Comparison of ENCODE assay signal across 42 cellular contexts in genomic region chr17:58501451-58501850, GRCh38. TPM values are rescaled to one million over a fixed set of nuclear protein-coding genes. Genes with fewer than 3 reads are reported as not detected.
"Had no signal": no experiment of that assay in that cellular context is flagged by ENCODE, and none has a peak within 500 bp of the region (broad histone marks: within the 10 kb centered on the region; RNA-seq: fewer than 3 reads in every experiment).

No MANE protein-coding gene starts in this region.

- H3K27me3 Mint-ChIP-seq: activated naive CD4-positive, alpha-beta T cell treated with anti-CD3 and anti-CD28 coated beads, Interleukin-2, amount 10 ng/mL, durations not matched to agents 7 days and 5 days; activated naive CD4-positive, alpha-beta T cell treated with anti-CD3 and anti-CD28 coated beads, Interleukin-2, amount 50 U/mL, for 24 hours; activated naive CD8-positive, alpha-beta T cell; activated naive CD8-positive, alpha-beta T cell treated with anti-CD3 and anti-CD28 coated beads for 36 hours; activated naive CD8-positive, alpha-beta T cell treated with anti-CD3 and anti-CD28 coated beads, Interleukin-2, amount 10 ng/mL, durations not matched to agents 7 days and 5 days; activated naive CD8-positive, alpha-beta T cell treated with anti-CD3 and anti-CD28 coated beads, Interleukin-2, amount 50 U/mL, for 24 hours; activated T-cell treated with anti-CD3 and anti-CD28 coated beads, Interleukin-2, amount 50 U/mL, for 24 hours; activated T-helper 17 cell treated with anti-CD3 and anti-CD28 coated beads, Interleukin-2, amount 50 U/mL, for 72 hours; central memory CD8-positive, alpha-beta T cell had no signal

- ATAC-seq: activated naive CD4-positive, alpha-beta T cell treated with anti-CD3 and anti-CD28 coated beads, Interleukin-2, amount 50 U/mL, for 72 hours; activated naive CD8-positive, alpha-beta T cell treated with anti-CD3 and anti-CD28 coated beads, Interleukin-2, amount 50 U/mL, for 24 hours; activated T-cell treated with anti-CD3 and anti-CD28 coated beads, Interleukin-2, amount 50 U/mL, for 4 hours; activated T-cell treated with anti-CD3 and anti-CD28 coated beads, Interleukin-2, amount 50 U/mL, for 72 hours; activated T-helper 17 cell treated with anti-CD3 and anti-CD28 coated beads, Interleukin-2, amount 50 U/mL, for 72 hours; body of pancreas had no signal

- H3K27ac ChIP-seq: adrenal gland, ascending aorta, body of pancreas, brain microvascular endothelial cell, breast epithelium, cardiac muscle cell had no signal

- FAIRE-seq: astrocyte, bronchial epithelial cell had no signal

- H3K27ac Mint-ChIP-seq: activated naive CD4-positive, alpha-beta T cell treated with anti-CD3 and anti-CD28 coated beads for 36 hours; activated naive CD4-positive, alpha-beta T cell treated with anti-CD3 and anti-CD28 coated beads, Interleukin-2, amount 10 ng/mL, durations not matched to agents 7 days and 5 days; activated naive CD4-positive, alpha-beta T cell treated with anti-CD3 and anti-CD28 coated beads, Interleukin-2, amount 50 U/mL, for 24 hours; activated naive CD4-positive, alpha-beta T cell treated with anti-CD3 and anti-CD28 coated beads, Interleukin-2, amount 50 U/mL, for 72 hours; activated naive CD8-positive, alpha-beta T cell; activated naive CD8-positive, alpha-beta T cell treated with anti-CD3 and anti-CD28 coated beads for 36 hours; activated naive CD8-positive, alpha-beta T cell treated with anti-CD3 and anti-CD28 coated beads, Interleukin-2, amount 10 ng/mL, durations not matched to agents 7 days and 5 days; activated naive CD8-positive, alpha-beta T cell treated with anti-CD3 and anti-CD28 coated beads, Interleukin-2, amount 50 U/mL, for 24 hours; activated T-cell treated with anti-CD3 and anti-CD28 coated beads, Interleukin-2, amount 50 U/mL, for 24 hours; activated T-cell treated with anti-CD3 and anti-CD28 coated beads, Interleukin-2, amount 50 U/mL, for 72 hours; activated T-helper 1 cell treated with anti-CD3 and anti-CD28 coated beads, Interleukin-12 subunit alpha, Interleukin-12 subunit beta, Interleukin-2, Interleukin-4 antibody, amounts not matched to agents 30 ng/mL and 10 ng/mL and 1 ng/mL, durations not matched to agents 14 hours and 24 hours and 36 hours; activated T-helper 17 cell treated with anti-CD3 and anti-CD28 coated beads, Interleukin-2, amount 50 U/mL, for 72 hours; activated T-helper 2 cell treated with anti-CD3 and anti-CD28 coated beads, Interferon-gamma antibody, Interleukin-2, Interleukin-4, amounts not matched to agents 10 μg/mL and 5 μg/mL and 100 μg/mL, durations not matched to agents 14 hours and 24 hours and 36 hours; brain had no signal

- H3K4me3 Mint-ChIP-seq: activated naive CD4-positive, alpha-beta T cell treated with anti-CD3 and anti-CD28 coated beads for 36 hours; activated naive CD4-positive, alpha-beta T cell treated with anti-CD3 and anti-CD28 coated beads, Interleukin-2, amount 10 ng/mL, durations not matched to agents 7 days and 5 days; activated naive CD4-positive, alpha-beta T cell treated with anti-CD3 and anti-CD28 coated beads, Interleukin-2, amount 50 U/mL, for 24 hours; activated naive CD8-positive, alpha-beta T cell; activated naive CD8-positive, alpha-beta T cell treated with anti-CD3 and anti-CD28 coated beads for 36 hours; activated naive CD8-positive, alpha-beta T cell treated with anti-CD3 and anti-CD28 coated beads, Interleukin-2, amount 10 ng/mL, durations not matched to agents 7 days and 5 days; activated naive CD8-positive, alpha-beta T cell treated with anti-CD3 and anti-CD28 coated beads, Interleukin-2, amount 50 U/mL, for 24 hours; activated T-cell treated with anti-CD3 and anti-CD28 coated beads, Interleukin-2, amount 50 U/mL, for 24 hours; activated T-cell treated with anti-CD3 and anti-CD28 coated beads, Interleukin-2, amount 50 U/mL, for 4 hours; activated T-cell treated with anti-CD3 and anti-CD28 coated beads, Interleukin-2, amount 50 U/mL, for 72 hours; activated T-helper 1 cell treated with anti-CD3 and anti-CD28 coated beads, Interleukin-12 subunit alpha, Interleukin-12 subunit beta, Interleukin-2, Interleukin-4 antibody, amounts not matched to agents 30 ng/mL and 10 ng/mL and 1 ng/mL, durations not matched to agents 14 hours and 24 hours and 36 hours; activated T-helper 17 cell treated with anti-CD3 and anti-CD28 coated beads, Interleukin-2, amount 50 U/mL, for 72 hours; brain; central memory CD8-positive, alpha-beta T cell had no signal

- H3K9me3 ChIP-seq: adrenal gland, ascending aorta, body of pancreas, breast epithelium had no signal

- H3K4me1 ChIP-seq: adrenal gland, ascending aorta, body of pancreas, breast epithelium had no signal

- H3K4me1 Mint-ChIP-seq: activated naive CD8-positive, alpha-beta T cell treated with anti-CD3 and anti-CD28 coated beads for 36 hours; activated T-helper 17 cell treated with anti-CD3 and anti-CD28 coated beads, Interleukin-2, amount 50 U/mL, for 72 hours; brain had no signal

- H3K4me3 ChIP-seq: adrenal gland, ascending aorta, body of pancreas, breast epithelium, cardiac muscle cell had no signal

- H3K9me3 Mint-ChIP-seq: activated naive CD4-positive, alpha-beta T cell treated with anti-CD3 and anti-CD28 coated beads for 36 hours; activated naive CD4-positive, alpha-beta T cell treated with anti-CD3 and anti-CD28 coated beads, Interleukin-2, amount 10 ng/mL, durations not matched to agents 7 days and 5 days; activated naive CD4-positive, alpha-beta T cell treated with anti-CD3 and anti-CD28 coated beads, Interleukin-2, amount 50 U/mL, for 24 hours; activated naive CD4-positive, alpha-beta T cell treated with anti-CD3 and anti-CD28 coated beads, Interleukin-2, amount 50 U/mL, for 72 hours; activated naive CD8-positive, alpha-beta T cell treated with anti-CD3 and anti-CD28 coated beads for 36 hours; activated naive CD8-positive, alpha-beta T cell treated with anti-CD3 and anti-CD28 coated beads, Interleukin-2, amount 10 ng/mL, durations not matched to agents 7 days and 5 days; activated naive CD8-positive, alpha-beta T cell treated with anti-CD3 and anti-CD28 coated beads, Interleukin-2, amount 50 U/mL, for 24 hours; activated T-cell treated with anti-CD3 and anti-CD28 coated beads, Interleukin-2, amount 50 U/mL, for 24 hours; activated T-cell treated with anti-CD3 and anti-CD28 coated beads, Interleukin-2, amount 50 U/mL, for 4 hours; activated T-cell treated with anti-CD3 and anti-CD28 coated beads, Interleukin-2, amount 50 U/mL, for 72 hours; activated T-helper 1 cell treated with anti-CD3 and anti-CD28 coated beads, Interleukin-12 subunit alpha, Interleukin-12 subunit beta, Interleukin-2, Interleukin-4 antibody, amounts not matched to agents 30 ng/mL and 10 ng/mL and 1 ng/mL, durations not matched to agents 14 hours and 24 hours and 36 hours; activated T-helper 17 cell treated with anti-CD3 and anti-CD28 coated beads, Interleukin-2, amount 50 U/mL, for 72 hours; activated T-helper 2 cell treated with anti-CD3 and anti-CD28 coated beads, Interferon-gamma antibody, Interleukin-2, Interleukin-4, amounts not matched to agents 10 μg/mL and 5 μg/mL and 100 μg/mL, durations not matched to agents 14 hours and 24 hours and 36 hours; brain; central memory CD8-positive, alpha-beta T cell had no signal

- H3K27me3 ChIP-seq: adrenal gland, ascending aorta, body of pancreas, brain microvascular endothelial cell, breast epithelium, cardiac muscle cell had no signal

- DNase-seq: activated effector memory CD4-positive, alpha-beta T cell treated with anti-CD3 and anti-CD28 coated beads, Interleukin-2, amount 50 U/mL, for 16 hours; activated effector memory CD4-positive, alpha-beta T cell treated with Interleukin-2 at 50 U/mL for 16 hours; activated gamma-delta T cell; activated gamma-delta T cell treated with Interleukin-2 at 50 U/mL for 16 hours; activated naive CD4-positive, alpha-beta T cell; activated naive CD4-positive, alpha-beta T cell treated with anti-CD3 and anti-CD28 coated beads for 36 hours; activated naive CD4-positive, alpha-beta T cell treated with anti-CD3 and anti-CD28 coated beads, Interleukin-2, amount 10 ng/mL, durations not matched to agents 7 days and 5 days; activated naive CD4-positive, alpha-beta T cell treated with anti-CD3 and anti-CD28 coated beads, Interleukin-2, amount 50 U/mL, for 16 hours; activated naive CD4-positive, alpha-beta T cell treated with Interleukin-2 at 50 U/mL for 16 hours; activated naive CD8-positive, alpha-beta T cell treated with anti-CD3 and anti-CD28 coated beads for 36 hours; activated naive CD8-positive, alpha-beta T cell treated with anti-CD3 and anti-CD28 coated beads, Interleukin-2, amount 10 ng/mL, durations not matched to agents 7 days and 5 days; activated naive CD8-positive, alpha-beta T cell treated with anti-CD3 and anti-CD28 coated beads, Interleukin-2, amount 50 U/mL, for 24 hours; activated T-cell treated with anti-CD3 and anti-CD28 coated beads, Interleukin-2, amount 50 U/mL, for 1 hour; activated T-cell treated with anti-CD3 and anti-CD28 coated beads, Interleukin-2, amount 50 U/mL, for 24 hours; activated T-cell treated with anti-CD3 and anti-CD28 coated beads, Interleukin-2, amount 50 U/mL, for 4 hours; activated T-cell treated with anti-CD3 and anti-CD28 coated beads, Interleukin-2, amount 50 U/mL, for 48 hours; activated T-cell treated with anti-CD3 and anti-CD28 coated beads, Interleukin-2, amount 50 U/mL, for 72 hours; adrenal gland; amniotic stem cell; amygdala; anterior cingulate cortex; aorta; body of pancreas; brain microvascular endothelial cell; caudate nucleus; central memory CD4-positive, alpha-beta T cell; cerebellar nuclear complex had no signal

RNA-seq across cellular contexts. Expression of gene HSF5, which starts 13.2 kb away (rescaled TPM):
- total RNA-seq: adrenal gland, aorta, ascending aorta, astrocyte, body of pancreas, bronchial epithelial cell, cardiac septum, chondrocyte had no signal
- polyA plus RNA-seq: aorta, cardiac muscle cell had no signal
